ENCODE assay signal across 11 cellular contexts in the genomic region with DNA sequence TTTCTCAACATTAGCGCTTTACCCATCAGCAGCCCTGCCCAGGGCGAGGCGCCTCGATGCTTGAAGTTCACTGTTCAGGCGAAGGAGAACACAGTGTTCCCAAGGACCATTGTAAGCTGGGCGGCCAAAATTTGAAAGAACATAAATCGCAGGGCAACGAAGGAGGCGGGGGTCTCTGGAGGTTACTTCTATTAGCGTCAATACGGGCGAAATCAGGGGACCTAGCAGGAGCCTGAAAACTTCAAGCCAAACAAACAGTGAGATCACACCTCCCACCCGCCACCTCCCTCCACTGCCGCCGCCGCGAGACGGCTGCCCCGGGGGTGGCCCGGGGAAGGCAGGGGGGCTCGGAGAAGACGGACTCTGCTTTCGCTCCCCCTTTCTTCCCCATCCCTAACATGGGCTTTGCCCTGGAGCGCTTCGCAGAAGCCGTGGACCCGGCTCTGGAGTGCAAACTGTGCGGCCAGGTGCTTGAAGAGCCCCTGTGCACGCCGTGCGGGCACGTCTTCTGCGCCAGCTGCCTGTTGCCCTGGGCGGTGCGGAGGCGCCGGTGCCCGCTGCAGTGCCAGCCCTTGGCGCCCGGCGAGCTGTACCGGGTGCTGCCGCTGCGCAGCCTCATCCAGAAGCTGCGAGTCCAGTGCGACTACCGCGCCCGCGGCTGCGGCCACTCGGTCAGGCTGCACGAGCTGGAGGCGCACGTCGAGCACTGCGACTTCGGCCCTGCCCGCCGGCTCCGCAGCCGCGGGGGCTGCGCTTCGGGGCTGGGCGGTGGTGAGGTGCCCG. TPM values are rescaled to one million over a fixed set of nuclear protein-coding genes. Genes with fewer than 3 reads are reported as not detected.
DNase-seq lines count a peak whose midpoint lies in the region; ATAC-seq, FAIRE-seq and TF ChIP-seq lines count a peak whose summit lies in the region.
"Had no signal": no experiment of that assay in that cellular context is flagged by ENCODE, and none has a peak within 500 bp of the region (broad histone marks: within the 10 kb centered on the region; RNA-seq: fewer than 3 reads in every experiment).

A gene (plus strand): TSS at position 263 of the 783 bp plus-strand sequence.

- H3K9ac ChIP-seq in endothelial cell of umbilical vein (replicated peaks; ENCODE audit: extremely low read depth, insufficient read depth, low read length) = no peak within 1 kb of the TSS

- POLR2A ChIA-PET in endothelial cell of umbilical vein (lab: Charles Lee) = no interaction called here

- no peaks in the 10 kb centered on the region for H3K9me3 ChIP-seq in endothelial cell of umbilical vein (replicated peaks; ENCODE audit: control insufficient read depth, insufficient read depth, low read length)
- H3K9me3 ChIP-seq: HAP-1 had no signal

- H3K4me1 Mint-ChIP-seq in type B pancreatic cell (ENCODE audit: unreplicated experiment) = peaks cover 17% of the 10 kb centered on the region

- BruUV-seq in endothelial cell of umbilical vein (replicated peaks; lab: Mats Ljungman, UMichigan) = no TSS peak

- peaks cover 28 to 39% of the 10 kb centered on the region in 2 experiments for H3K27me3 ChIP-seq in endothelial cell of umbilical vein (ENCODE audit: control insufficient read depth in 2 of 2, insufficient read depth in 2 of 2, low read length in 2 of 2)

- peaks cover 4% of the 10 kb centered on the region for H3K4me1 ChIP-seq in endothelial cell of umbilical vein (ENCODE audit: control insufficient read depth, extremely low read depth, insufficient read depth, low read length)
- H3K4me1 ChIP-seq: HAP-1 had no signal

- ATAC-seq in HG03196 (IDR thresholded peaks at IDR 0.05; ENCODE audit: unreplicated experiment) = no peak

- intact Hi-C loops in endothelial cell of umbilical vein (cut with micrococcal nuclease) = loop anchor here (2.0 kb wide), 1 partner anchor 173 kb away; no protein-coding TSS in a partner anchor

- H3K4me3 Mint-ChIP-seq in type B pancreatic cell = peak within 1 kb of the TSS; percentile 85

- peaks cover 48% of the 10 kb centered on the region for H3K27me3 Mint-ChIP-seq in type B pancreatic cell

- no peak within 1 kb of the TSS for H3K27ac Mint-ChIP-seq in type B pancreatic cell

- H3K9me1 ChIP-seq in endothelial cell of umbilical vein (replicated peaks; ENCODE audit: control insufficient read depth, extremely low read depth, insufficient read depth, low read length) = no peaks in the 10 kb centered on the region

- no peak for TF ChIP-seq POLR2A in endothelial cell of umbilical vein (IDR thresholded peaks at IDR 0.05; ENCODE audit: low read depth, low read length)

- CTCF ChIA-PET in endothelial cell of umbilical vein (lab: Charles Lee) = interaction anchor here (1.1 kb wide), 1 partner anchor 242 kb away, joined by 3 read pairs; no protein-coding TSS in a partner anchor

- H2AFZ ChIP-seq in endothelial cell of umbilical vein (ENCODE audit: low read depth, low read length) = no peak within 1 kb of the TSS

- H3K79me2 ChIP-seq in endothelial cell of umbilical vein (ENCODE audit: control insufficient read depth, insufficient read depth, low read length) = no peaks in the 10 kb centered on the region

- no peak within 1 kb of the TSS for H3K27ac ChIP-seq in endothelial cell of umbilical vein (ENCODE audit: insufficient read depth, low read depth, low read length)

- no peak for FAIRE-seq in endothelial cell of umbilical vein (lab: Jason Lieb, UNC)

- no peaks in the 10 kb centered on the region for H3K36me3 ChIP-seq in endothelial cell of umbilical vein (ENCODE audit: control insufficient read depth in 2 of 2, extremely low read depth in 1 of 2, insufficient read depth in 2 of 2, low read length in 2 of 2)
- H3K36me3 ChIP-seq: HAP-1 had no signal

- peak within 1 kb of the TSS; percentile 38 for H3K4me2 ChIP-seq in endothelial cell of umbilical vein (ENCODE audit: insufficient read depth, low read length)

- DNase-seq in NCI-H82 (lab: John Stamatoyannopoulos, UW) (peak; percentile 28), NCI-H82 treated with DMSO at 0.1 percent for 48 hours (lab: John Stamatoyannopoulos, UW; ENCODE audit: unreplicated experiment) (no peak), endothelial cell of umbilical vein (ENCODE audit: low read depth, low spot score) (peak; percentile 12), mucosa of gallbladder (ENCODE audit: low spot score) (no peak), type B pancreatic cell (ENCODE audit: extremely low spot score, unreplicated experiment) (no peak), KG1 (lab: John Stamatoyannopoulos, UW) (no peak)
- DNase-seq in activated CD4-positive, alpha-beta T cell treated with anti-CD3 and anti-CD28 coated beads for 48 hours = no peak

- H3K36me3 Mint-ChIP-seq in type B pancreatic cell = no peaks in the 10 kb centered on the region

- TF ChIP-seq CTCF in endothelial cell of umbilical vein (IDR thresholded peaks at IDR 0.05; ENCODE audit: extremely low read depth in 1 of 2, insufficient read depth in 1 of 2, low read depth in 1 of 2, low read length in 2 of 2) = no peak
- TF ChIP-seq CTCF in type B pancreatic cell (conservative IDR thresholded peaks at IDR 0.05) = peak; percentile 35

- dilution Hi-C loops in endothelial cell of umbilical vein (cut with MboI; ENCODE audit: extremely low pct_ligation_motif_present, low sequenced_read_pairs) = no loop called here

- no peaks in the 10 kb centered on the region for H3K9me3 Mint-ChIP-seq in type B pancreatic cell

- peak within 1 kb of the TSS in 2 of 3 experiments; percentile 3 to 23 for H3K4me3 ChIP-seq in endothelial cell of umbilical vein (replicated peaks in 1 of 3; ENCODE audit: insufficient read depth in 1 of 3, low read depth in 1 of 3, low read length in 3 of 3)
- H3K4me3 ChIP-seq: HAP-1 had no signal

- H4K20me1 ChIP-seq in endothelial cell of umbilical vein (replicated peaks; ENCODE audit: control insufficient read depth, extremely low read depth, insufficient read depth, low read length) = no peaks in the 10 kb centered on the region

TF ChIP-seq in endothelial cell of umbilical vein, 7 proteins besides CTCF, POLR2A, EP300 and RAD21:
- TF ChIP-seq EZH2 (IDR thresholded peaks at IDR 0.05; ENCODE audit: borderline replicate concordance, low read depth, low read length, severe bottlenecking) (peak; percentile 96), MYC (IDR thresholded peaks at IDR 0.05; ENCODE audit: low read depth, low read length) (no peak)
TF ChIP-seq in endothelial cell of umbilical vein: peak in this region for 1.

RNA-seq across cellular contexts. Expression of the gene that starts here (rescaled TPM):
- total RNA-seq in endothelial cell of umbilical vein (not detected in 2 replicates), mucosa of gallbladder (10.6 TPM), type B pancreatic cell (ENCODE audit: low replicate concordance) (0.86 and 2.3 TPM in 2 replicates)
- not detected in 2 replicates for polyA plus RNA-seq in endothelial cell of umbilical vein
- not detected in 2 replicates for polyA plus RNA-seq in endothelial cell of umbilical vein (2011; cell fraction: cytosol; rRNA removed)
- not detected in 2 replicates for polyA plus RNA-seq in endothelial cell of umbilical vein (2011; cell fraction: nucleus; rRNA removed)
- polyA plus RNA-seq in endothelial cell of umbilical vein (2012) = not detected in 2 replicates
- not detected in 2 replicates for polyA minus RNA-seq in endothelial cell of umbilical vein
- polyA minus RNA-seq in endothelial cell of umbilical vein (2011; cell fraction: cytosol; rRNA and poly(A)+ RNA removed) = not detected
- polyA minus RNA-seq in endothelial cell of umbilical vein (2011; cell fraction: nucleus; rRNA and poly(A)+ RNA removed) = not detected in 2 replicates
- total RNA-seq: mononuclear cell had no signal
- polyA plus RNA-seq: BJ had no signal

Comparison
In these comparisons a context has a peak if more than half of its experiments do, and no peak if none do; other contexts are left out.
1. Peak in DNase-seq, H3K4me3 ChIP-seq and H3K4me2 ChIP-seq in endothelial cell of umbilical vein; RNA of the gene not detected or under 1 TPM.